In genomic region chr2:241771286-241772062, GRCh38 we compare ENCODE assay signal across 1 cellular context.
TF ChIP-seq lines count a peak whose summit lies in the region.

No MANE protein-coding gene starts in this region.

TF ChIP-seq in HepG2, 621 proteins besides CTCF, POLR2A, EP300 and RAD21 (continued from another document and continues in another):
- TF ChIP-seq ZNF547 (CRISPR knock-in tag; IDR thresholded peaks at IDR 0.05) (peak; percentile 92; the same call in 1 of the 2 replicates), ZNF12 (CRISPR knock-in tag; IDR thresholded peaks at IDR 0.05) (peak; percentile 31; the same call in 1 of the 2 replicates), FOXP1 (IDR thresholded peaks at IDR 0.05) (no peak), FOXP1 (CRISPR knock-in tag; IDR thresholded peaks at IDR 0.05) (0 out of 2 replicates have a peak, but pooled peaks have one; percentile 22), ZNF224 (CRISPR knock-in tag; IDR thresholded peaks at IDR 0.05) (0 out of 2 replicates have a peak, but pooled peaks have one; percentile 27), ZIK1 (CRISPR knock-in tag; IDR thresholded peaks at IDR 0.05; ENCODE audit: borderline replicate concordance, low read depth) (peak; percentile 96), KLF12 (CRISPR knock-in tag; IDR thresholded peaks at IDR 0.05; ENCODE audit: borderline replicate concordance) (no peak), POGK (CRISPR knock-in tag; conservative IDR thresholded peaks at IDR 0.05) (peak; percentile 95), IRF1 (CRISPR knock-in tag; IDR thresholded peaks at IDR 0.05; ENCODE audit: low read depth) (no peak; the same call in 1 of the 2 replicates), SNAI1 (CRISPR knock-in tag; IDR thresholded peaks at IDR 0.05; ENCODE audit: borderline replicate concordance) (peak; percentile 55; the same call in 1 of the 2 replicates), ISL2 (CRISPR knock-in tag; IDR thresholded peaks at IDR 0.05) (peak; percentile 16; the same call in 1 of the 2 replicates), ISX (CRISPR knock-in tag; conservative IDR thresholded peaks at IDR 0.05) (peak; percentile 71; the same call in 1 of the 2 replicates), ZNF124 (CRISPR knock-in tag; IDR thresholded peaks at IDR 0.05) (no peak), NFATC3 (CRISPR knock-in tag; IDR thresholded peaks at IDR 0.05) (no peak; the same call in 1 of the 2 replicates), ZBTB1 (CRISPR knock-in tag; IDR thresholded peaks at IDR 0.05; ENCODE audit: borderline replicate concordance) (no peak; the same call in 1 of the 2 replicates), ZNF567 (CRISPR knock-in tag; IDR thresholded peaks at IDR 0.05; ENCODE audit: borderline replicate concordance) (peak; percentile 69; the same call in 1 of the 2 replicates), ZBTB44 (CRISPR knock-in tag; IDR thresholded peaks at IDR 0.05) (peak; percentile 74; the same call in 1 of the 2 replicates), SETDB1 (CRISPR knock-in tag; IDR thresholded peaks at IDR 0.05; ENCODE audit: borderline replicate concordance) (peak; percentile 81; the same call in 1 of the 2 replicates), FOXO1 (CRISPR knock-in tag; IDR thresholded peaks at IDR 0.05) (peak; percentile 14; the same call in 1 of the 2 replicates), ZNF281 (CRISPR knock-in tag; IDR thresholded peaks at IDR 0.05; ENCODE audit: borderline replicate concordance) (peak; percentile 59; the same call in 1 of the 2 replicates), KDM3A (CRISPR knock-in tag; IDR thresholded peaks at IDR 0.05; ENCODE audit: low read depth) (peak; percentile 33), KLF16 (CRISPR knock-in tag; IDR thresholded peaks at IDR 0.05) (peak in 1 of 2 experiments; percentile 84; a peak in 3 of 4 replicates), SOX13 (IDR thresholded peaks at IDR 0.05) (peak; percentile 52; the same call in 1 of the 2 replicates), SOX13 (CRISPR knock-in tag; conservative IDR thresholded peaks at IDR 0.05 in 1 of 2, IDR thresholded peaks at IDR 0.05 in 1 of 2) (peak in 1 of 2 experiments; percentile 77; a peak in 2 of 4 replicates), ZNF670 (CRISPR knock-in tag; IDR thresholded peaks at IDR 0.05; ENCODE audit: borderline replicate concordance) (no peak), NKX3-1 (CRISPR knock-in tag; IDR thresholded peaks at IDR 0.05) (peak; percentile 18), PBX3 (CRISPR knock-in tag; IDR thresholded peaks at IDR 0.05; ENCODE audit: borderline replicate concordance) (0 out of 2 replicates have a peak, but pooled peaks have one; percentile 7)
- TF ChIP-seq, protein P1, sequence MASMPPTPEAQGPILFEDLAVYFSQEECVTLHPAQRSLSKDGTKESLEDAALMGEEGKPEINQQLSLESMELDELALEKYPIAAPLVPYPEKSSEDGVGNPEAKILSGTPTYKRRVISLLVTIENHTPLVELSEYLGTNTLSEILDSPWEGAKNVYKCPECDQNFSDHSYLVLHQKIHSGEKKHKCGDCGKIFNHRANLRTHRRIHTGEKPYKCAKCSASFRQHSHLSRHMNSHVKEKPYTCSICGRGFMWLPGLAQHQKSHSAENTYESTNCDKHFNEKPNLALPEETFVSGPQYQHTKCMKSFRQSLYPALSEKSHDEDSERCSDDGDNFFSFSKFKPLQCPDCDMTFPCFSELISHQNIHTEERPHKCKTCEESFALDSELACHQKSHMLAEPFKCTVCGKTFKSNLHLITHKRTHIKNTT (CRISPR knock-in tag; IDR thresholded peaks at IDR 0.05), result peak; percentile 74; the same call in 1 of the 2 replicates
- TF ChIP-seq, protein P2, sequence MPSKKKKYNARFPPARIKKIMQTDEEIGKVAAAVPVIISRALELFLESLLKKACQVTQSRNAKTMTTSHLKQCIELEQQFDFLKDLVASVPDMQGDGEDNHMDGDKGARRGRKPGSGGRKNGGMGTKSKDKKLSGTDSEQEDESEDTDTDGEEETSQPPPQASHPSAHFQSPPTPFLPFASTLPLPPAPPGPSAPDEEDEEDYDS (CRISPR knock-in tag; IDR thresholded peaks at IDR 0.05), result peak; percentile 49
- TF ChIP-seq, protein P3, sequence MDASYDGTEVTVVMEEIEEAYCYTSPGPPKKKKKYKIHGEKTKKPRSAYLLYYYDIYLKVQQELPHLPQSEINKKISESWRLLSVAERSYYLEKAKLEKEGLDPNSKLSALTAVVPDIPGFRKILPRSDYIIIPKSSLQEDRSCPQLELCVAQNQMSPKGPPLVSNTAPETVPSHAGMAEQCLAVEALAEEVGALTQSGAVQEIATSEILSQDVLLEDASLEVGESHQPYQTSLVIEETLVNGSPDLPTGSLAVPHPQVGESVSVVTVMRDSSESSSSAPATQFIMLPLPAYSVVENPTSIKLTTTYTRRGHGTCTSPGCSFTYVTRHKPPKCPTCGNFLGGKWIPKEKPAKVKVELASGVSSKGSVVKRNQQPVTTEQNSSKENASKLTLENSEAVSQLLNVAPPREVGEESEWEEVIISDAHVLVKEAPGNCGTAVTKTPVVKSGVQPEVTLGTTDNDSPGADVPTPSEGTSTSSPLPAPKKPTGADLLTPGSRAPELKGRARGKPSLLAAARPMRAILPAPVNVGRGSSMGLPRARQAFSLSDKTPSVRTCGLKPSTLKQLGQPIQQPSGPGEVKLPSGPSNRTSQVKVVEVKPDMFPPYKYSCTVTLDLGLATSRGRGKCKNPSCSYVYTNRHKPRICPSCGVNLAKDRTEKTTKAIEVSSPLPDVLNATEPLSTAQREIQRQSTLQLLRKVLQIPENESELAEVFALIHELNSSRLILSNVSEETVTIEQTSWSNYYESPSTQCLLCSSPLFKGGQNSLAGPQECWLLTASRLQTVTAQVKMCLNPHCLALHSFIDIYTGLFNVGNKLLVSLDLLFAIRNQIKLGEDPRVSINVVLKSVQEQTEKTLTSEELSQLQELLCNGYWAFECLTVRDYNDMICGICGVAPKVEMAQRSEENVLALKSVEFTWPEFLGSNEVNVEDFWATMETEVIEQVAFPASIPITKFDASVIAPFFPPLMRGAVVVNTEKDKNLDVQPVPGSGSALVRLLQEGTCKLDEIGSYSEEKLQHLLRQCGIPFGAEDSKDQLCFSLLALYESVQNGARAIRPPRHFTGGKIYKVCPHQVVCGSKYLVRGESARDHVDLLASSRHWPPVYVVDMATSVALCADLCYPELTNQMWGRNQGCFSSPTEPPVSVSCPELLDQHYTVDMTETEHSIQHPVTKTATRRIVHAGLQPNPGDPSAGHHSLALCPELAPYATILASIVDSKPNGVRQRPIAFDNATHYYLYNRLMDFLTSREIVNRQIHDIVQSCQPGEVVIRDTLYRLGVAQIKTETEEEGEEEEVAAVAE (CRISPR knock-in tag; IDR thresholded peaks at IDR 0.05; ENCODE audit: borderline replicate concordance), result no peak
- TF ChIP-seq, protein P4, sequence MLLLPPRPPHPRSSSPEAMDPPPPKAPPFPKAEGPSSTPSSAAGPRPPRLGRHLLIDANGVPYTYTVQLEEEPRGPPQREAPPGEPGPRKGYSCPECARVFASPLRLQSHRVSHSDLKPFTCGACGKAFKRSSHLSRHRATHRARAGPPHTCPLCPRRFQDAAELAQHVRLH (CRISPR knock-in tag; IDR thresholded peaks at IDR 0.05; ENCODE audit: borderline replicate concordance, low read depth), result 0 out of 2 replicates have a peak, but pooled peaks have one; percentile 11
- TF ChIP-seq, protein P5, sequence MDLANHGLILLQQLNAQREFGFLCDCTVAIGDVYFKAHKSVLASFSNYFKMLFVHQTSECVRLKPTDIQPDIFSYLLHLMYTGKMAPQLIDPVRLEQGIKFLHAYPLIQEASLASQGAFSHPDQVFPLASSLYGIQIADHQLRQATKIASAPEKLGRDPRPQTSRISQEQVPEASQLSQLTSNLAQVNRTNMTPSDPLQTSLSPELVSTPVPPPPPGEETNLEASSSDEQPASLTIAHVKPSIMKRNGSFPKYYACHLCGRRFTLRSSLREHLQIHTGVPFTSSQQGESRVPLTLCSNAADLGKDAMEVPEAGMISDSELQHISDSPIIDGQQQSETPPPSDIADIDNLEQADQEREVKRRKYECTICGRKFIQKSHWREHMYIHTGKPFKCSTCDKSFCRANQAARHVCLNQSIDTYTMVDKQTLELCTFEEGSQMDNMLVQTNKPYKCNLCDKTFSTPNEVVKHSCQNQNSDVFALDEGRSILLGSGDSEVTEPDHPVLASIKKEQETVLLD (CRISPR knock-in tag; IDR thresholded peaks at IDR 0.05; ENCODE audit: low read depth), result peak; percentile 52; the same call in 1 of the 2 replicates
- TF ChIP-seq, protein P6, sequence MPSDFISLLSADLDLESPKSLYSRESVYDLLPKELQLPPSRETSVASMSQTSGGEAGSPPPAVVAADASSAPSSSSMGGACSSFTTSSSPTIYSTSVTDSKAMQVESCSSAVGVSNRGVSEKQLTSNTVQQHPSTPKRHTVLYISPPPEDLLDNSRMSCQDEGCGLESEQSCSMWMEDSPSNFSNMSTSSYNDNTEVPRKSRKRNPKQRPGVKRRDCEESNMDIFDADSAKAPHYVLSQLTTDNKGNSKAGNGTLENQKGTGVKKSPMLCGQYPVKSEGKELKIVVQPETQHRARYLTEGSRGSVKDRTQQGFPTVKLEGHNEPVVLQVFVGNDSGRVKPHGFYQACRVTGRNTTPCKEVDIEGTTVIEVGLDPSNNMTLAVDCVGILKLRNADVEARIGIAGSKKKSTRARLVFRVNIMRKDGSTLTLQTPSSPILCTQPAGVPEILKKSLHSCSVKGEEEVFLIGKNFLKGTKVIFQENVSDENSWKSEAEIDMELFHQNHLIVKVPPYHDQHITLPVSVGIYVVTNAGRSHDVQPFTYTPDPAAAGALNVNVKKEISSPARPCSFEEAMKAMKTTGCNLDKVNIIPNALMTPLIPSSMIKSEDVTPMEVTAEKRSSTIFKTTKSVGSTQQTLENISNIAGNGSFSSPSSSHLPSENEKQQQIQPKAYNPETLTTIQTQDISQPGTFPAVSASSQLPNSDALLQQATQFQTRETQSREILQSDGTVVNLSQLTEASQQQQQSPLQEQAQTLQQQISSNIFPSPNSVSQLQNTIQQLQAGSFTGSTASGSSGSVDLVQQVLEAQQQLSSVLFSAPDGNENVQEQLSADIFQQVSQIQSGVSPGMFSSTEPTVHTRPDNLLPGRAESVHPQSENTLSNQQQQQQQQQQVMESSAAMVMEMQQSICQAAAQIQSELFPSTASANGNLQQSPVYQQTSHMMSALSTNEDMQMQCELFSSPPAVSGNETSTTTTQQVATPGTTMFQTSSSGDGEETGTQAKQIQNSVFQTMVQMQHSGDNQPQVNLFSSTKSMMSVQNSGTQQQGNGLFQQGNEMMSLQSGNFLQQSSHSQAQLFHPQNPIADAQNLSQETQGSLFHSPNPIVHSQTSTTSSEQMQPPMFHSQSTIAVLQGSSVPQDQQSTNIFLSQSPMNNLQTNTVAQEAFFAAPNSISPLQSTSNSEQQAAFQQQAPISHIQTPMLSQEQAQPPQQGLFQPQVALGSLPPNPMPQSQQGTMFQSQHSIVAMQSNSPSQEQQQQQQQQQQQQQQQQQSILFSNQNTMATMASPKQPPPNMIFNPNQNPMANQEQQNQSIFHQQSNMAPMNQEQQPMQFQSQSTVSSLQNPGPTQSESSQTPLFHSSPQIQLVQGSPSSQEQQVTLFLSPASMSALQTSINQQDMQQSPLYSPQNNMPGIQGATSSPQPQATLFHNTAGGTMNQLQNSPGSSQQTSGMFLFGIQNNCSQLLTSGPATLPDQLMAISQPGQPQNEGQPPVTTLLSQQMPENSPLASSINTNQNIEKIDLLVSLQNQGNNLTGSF (CRISPR knock-in tag; IDR thresholded peaks at IDR 0.05), result no peak
